ENCODE assay signal across 10 cellular contexts in genomic region chr20:49630396-49630951, GRCh38.
DNase-seq lines count a peak whose midpoint lies in the region; ATAC-seq and TF ChIP-seq lines count a peak whose summit lies in the region.
"Had no signal": no experiment of that assay in that cellular context is flagged by ENCODE, and none has a peak within 500 bp of the region (broad histone marks: within the 10 kb centered on the region; RNA-seq: fewer than 3 reads in every experiment).

No MANE protein-coding gene starts in this region.

- H2AFZ ChIP-seq in PC-9 = no peak overlapping the region

- BruUV-seq in MCF 10A (replicated peaks; lab: Mats Ljungman, UMichigan) (no TSS peak), PC-9 (replicated peaks; lab: Mats Ljungman, UMichigan) (no TSS peak)

- TF ChIP-seq POLR2A in breast epithelium (IDR thresholded peaks at IDR 0.05) = no peak

- H3K9me3 ChIP-seq in breast epithelium (no peaks in the 10 kb centered on the region), PC-9 (ENCODE audit: insufficient read depth, low read depth) (no peaks in the 10 kb centered on the region), tibial artery (peaks cover 0 to 10% (median 0%) of the 10 kb centered on the region in 3 donors)

- TF ChIP-seq CTCF in breast epithelium (IDR thresholded peaks at IDR 0.05) = no peak
- TF ChIP-seq CTCF in MCF 10A (IDR thresholded peaks at IDR 0.05; ENCODE audit: unreplicated experiment) = no peak
- no peak for TF ChIP-seq CTCF in PC-9 (conservative IDR thresholded peaks at IDR 0.05)
- TF ChIP-seq CTCF in tibial artery (IDR thresholded peaks at IDR 0.05) = no peak

- H3K9me3 Mint-ChIP-seq in MCF 10A (ENCODE audit: unreplicated experiment) = no peaks in the 10 kb centered on the region

- H3K4me1 Mint-ChIP-seq in MCF 10A (ENCODE audit: insufficient read depth, unreplicated experiment) = peaks cover 5% of the 10 kb centered on the region

- no peaks in the 10 kb centered on the region for H3K27me3 Mint-ChIP-seq in MCF 10A (ENCODE audit: insufficient read depth, unreplicated experiment)

- intact Hi-C loops in breast epithelium (cut with DNase I; ENCODE audit: low total_unique reads) = loop anchor here (5.0 kb wide), 1 partner anchor 892 kb away; no protein-coding TSS in a partner anchor
- intact Hi-C loops in MCF 10A (cut with micrococcal nuclease) = no loop called here
- intact Hi-C loops in PC-9 (cut with micrococcal nuclease; ENCODE audit: unreplicated experiment) = no loop called here
- intact Hi-C loops in tibial artery (cut with DNase I; ENCODE audit: low total_unique reads) = no loop called here

- H3K4me1 ChIP-seq in breast epithelium (peaks cover 0 to 6% of the 10 kb centered on the region in 2 donors), PC-9 (replicated peaks; ENCODE audit: insufficient read depth) (peaks cover 26% of the 10 kb centered on the region), tibial artery (peaks cover 0 to 20% (median 11%) of the 10 kb centered on the region in 4 donors)

- H3K4me2 ChIP-seq in PC-9 = no peak overlapping the region

- H3K36me3 ChIP-seq in breast epithelium = no peaks in the 10 kb centered on the region
- peaks cover 28% of the 10 kb centered on the region for H3K36me3 ChIP-seq in PC-9 (ENCODE audit: low read depth)
- peaks cover 11 to 18% (median 14%) of the 10 kb centered on the region in 3 donors for H3K36me3 ChIP-seq in tibial artery

- no peaks in the 10 kb centered on the region for H3K9me2 ChIP-seq in PC-9 (ENCODE audit: insufficient read depth)

- H3K27ac Mint-ChIP-seq in MCF 10A (ENCODE audit: low read depth, unreplicated experiment) = no peak overlapping the region

- H3K36me3 Mint-ChIP-seq in MCF 10A (ENCODE audit: insufficient read depth, unreplicated experiment) = peaks cover 42% of the 10 kb centered on the region

- CTCF ChIA-PET in MCF 10A (lab: Yijun Ruan, JAX) (interaction anchor here (0.6 to 1.4 kb wide), 6 partner anchors 9 to 216 kb away, joined by 3 to 7 read pairs (median 4); no protein-coding TSS in a partner anchor), PC-9 (lab: Charles Lee) (interaction anchor here (0.6 to 1.0 kb wide), 4 partner anchors 65 to 256 kb away, joined by 3 read pairs; no protein-coding TSS in a partner anchor)

- H3K27ac ChIP-seq in breast epithelium (peak overlapping the region; percentile 73 to 82), PC-9 (peak overlapping the region; percentile 30; the same call in 1 of the 2 replicates), tibial artery (peak overlapping the region; percentile 22 to 23)
- H3K27ac ChIP-seq: 22Rv1 had no signal

- DNase-seq in breast epithelium (ENCODE audit: low spot score in 2 of 2) (no peak), MCF 10A (ENCODE audit: unreplicated experiment) (no peak), PC-9 (no peak), tibial artery (no peak), T-helper 9 cell (no peak), T-helper 2 cell (no peak), mesenteric fat pad (ENCODE audit: low spot score) (no peak)
- DNase-seq: NCI-H510A had no signal

- POLR2A ChIA-PET in MCF 10A (lab: Yijun Ruan, JAX) = interaction anchor here (0.7 to 1.4 kb wide), 2 partner anchors 8 to 138 kb away, joined by 4 to 5 read pairs; no protein-coding TSS in a partner anchor
- POLR2A ChIA-PET in PC-9 (lab: Charles Lee; ENCODE audit: unreplicated experiment) = interaction anchor here (0.6 kb wide), 2 partner anchors 44 to 286 kb away, joined by 3 read pairs; no protein-coding TSS in a partner anchor

- H3F3A ChIP-seq in PC-9 (ENCODE audit: insufficient read depth, low read depth) = peaks cover 96% of the 10 kb centered on the region

- H3K4me3 Mint-ChIP-seq in MCF 10A (ENCODE audit: unreplicated experiment) = no peak overlapping the region

- H3K79me2 ChIP-seq in PC-9 (ENCODE audit: low read depth) = no peaks in the 10 kb centered on the region

- H4K20me1 ChIP-seq in PC-9 (ENCODE audit: insufficient read depth) = no peaks in the 10 kb centered on the region; the same call in 1 of the 2 replicates

- ATAC-seq in HG02852 (IDR thresholded peaks at IDR 0.05; ENCODE audit: unreplicated experiment) = peak; percentile 77

- no peak overlapping the region for H3K4me3 ChIP-seq in breast epithelium
- no peak overlapping the region for H3K4me3 ChIP-seq in PC-9
- no peak overlapping the region for H3K4me3 ChIP-seq in tibial artery

- H3K27me3 ChIP-seq in breast epithelium (no peaks in the 10 kb centered on the region), PC-9 (ENCODE audit: insufficient read depth, low read depth) (no peaks in the 10 kb centered on the region), tibial artery (no peaks in the 10 kb centered on the region)

Comparison
In these comparisons a context has a peak if more than half of its experiments do, and no peak if none do; other contexts are left out.
1. H3K27ac ChIP-seq: peak in every context shown above with its lines; median percentile 78 in breast epithelium; 30 in PC-9; 22 in tibial artery.